Comparison of ENCODE assay signal across 24 cellular contexts in the genomic region with DNA sequence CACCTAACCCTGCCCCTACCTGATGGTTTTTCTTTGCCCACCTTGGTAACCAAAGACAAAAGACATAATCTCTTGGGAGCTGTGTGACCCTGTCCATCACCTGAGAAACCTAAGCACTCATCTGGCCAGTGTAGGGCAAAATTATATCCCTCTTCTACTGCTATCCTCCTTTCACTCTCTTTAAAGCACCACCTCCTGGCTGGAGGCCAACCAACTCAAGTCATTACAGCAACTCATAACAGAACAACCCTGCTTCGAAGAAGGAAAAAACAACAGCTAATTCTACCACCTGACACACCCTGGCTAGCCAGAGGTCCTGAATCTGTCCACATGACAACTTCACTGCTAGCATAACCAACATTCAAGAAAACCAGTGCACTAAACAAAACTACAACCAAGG. TPM values are rescaled to one million over a fixed set of nuclear protein-coding genes. Genes with fewer than 3 reads are reported as not detected.
A peak's percentile ranks its signal among the peaks of the same experiment; 100 is the strongest.
DNase-seq lines count a peak whose midpoint lies in the region; ATAC-seq, FAIRE-seq and TF ChIP-seq lines count a peak whose summit lies in the region.
"Had no signal": no experiment of that assay in that cellular context is flagged by ENCODE, and none has a peak within 500 bp of the region (broad histone marks: within the 10 kb centered on the region; RNA-seq: fewer than 3 reads in every experiment).

No MANE protein-coding gene starts in this region.

- H3K4me3 Mint-ChIP-seq in Calu3 (ENCODE audit: low read depth, unreplicated experiment): no peak overlapping the region
- H3K4me3 Mint-ChIP-seq: activated T-helper 1 cell treated with anti-CD3 and anti-CD28 coated beads, Interleukin-12 subunit alpha, Interleukin-12 subunit beta, Interleukin-2, Interleukin-4 antibody, amounts not matched to agents 30 ng/mL and 10 ng/mL and 1 ng/mL, durations not matched to agents 14 hours and 24 hours and 36 hours; CD8-positive, alpha-beta T cell; nephron progenitor cell had no signal

- no peaks in the 10 kb centered on the region for H3K36me3 Mint-ChIP-seq in Calu3 (ENCODE audit: insufficient read depth, unreplicated experiment)
- H3K36me3 Mint-ChIP-seq: CD8-positive, alpha-beta T cell had no signal

- no peaks in the 10 kb centered on the region for H3K36me3 ChIP-seq in BE2C
- H3K36me3 ChIP-seq in GM12878 (ENCODE audit: control insufficient read depth in 2 of 2, insufficient read depth in 2 of 2, low read length in 1 of 2): no peaks in the 10 kb centered on the region
- H3K36me3 ChIP-seq: HAP-1, tibial nerve had no signal

- no peak for TF ChIP-seq POLR2A in GM12878 (IDR thresholded peaks at IDR 0.05; ENCODE audit: low read depth, low read length)

- SMC1A ChIA-PET in GM12878 (lab: Charles Lee; ENCODE audit: uncharacterized antibody, unreplicated experiment): interaction anchor here (1.2 to 4.3 kb wide), 9 partner anchors 9 to 110 kb away, joined by 3 to 16 read pairs (median 6); no protein-coding TSS in a partner anchor

- H3K27me3 ChIP-seq in BE2C (no peaks in the 10 kb centered on the region), GM12878 (replicated peaks in 1 of 2; ENCODE audit: control insufficient read depth in 2 of 2, insufficient read depth in 2 of 2, low read length in 1 of 2) (no peaks in the 10 kb centered on the region)
- H3K27me3 ChIP-seq: tibial nerve had no signal

- no peak overlapping the region for H3K4me3 ChIP-seq in BE2C (ENCODE audit: low read depth, low read length)
- no peak overlapping the region for H3K4me3 ChIP-seq in GM12878
- H3K4me3 ChIP-seq: coronary artery, HAP-1, tibial nerve had no signal

- POLR2A ChIA-PET in GM12878 (lab: Charles Lee): interaction anchor here (0.9 to 1.5 kb wide), 4 partner anchors 9 to 76 kb away, joined by 3 read pairs; no protein-coding TSS in a partner anchor

- H3K27ac ChIP-seq in GM12878 (ENCODE audit: control insufficient read depth, insufficient read depth): no peak overlapping the region
- H3K27ac ChIP-seq: coronary artery, KMS-11, tibial nerve had no signal

- no peak for FAIRE-seq in GM12878 (lab: Jason Lieb, UNC)
- FAIRE-seq: GM18507 had no signal

- CTCF ChIA-PET in Calu3 (lab: Charles Lee): no interaction called here
- CTCF ChIA-PET in GM12878 (lab: Yijun Ruan, JAX): interaction anchor here (1.2 to 2.1 kb wide), 3 partner anchors 10 to 76 kb away, joined by 4 to 7 read pairs (median 6); no protein-coding TSS in a partner anchor

- RAD21 ChIA-PET in GM12878 (lab: Charles Lee; ENCODE audit: unreplicated experiment): interaction anchor here (1.0 to 1.7 kb wide), 4 partner anchors 10 to 32 kb away, joined by 3 to 7 read pairs (median 3); no protein-coding TSS in a partner anchor

- H3K27ac Mint-ChIP-seq in Calu3 (ENCODE audit: unreplicated experiment): no peak overlapping the region
- H3K27ac Mint-ChIP-seq: activated T-helper 1 cell treated with anti-CD3 and anti-CD28 coated beads, Interleukin-12 subunit alpha, Interleukin-12 subunit beta, Interleukin-2, Interleukin-4 antibody, amounts not matched to agents 30 ng/mL and 10 ng/mL and 1 ng/mL, durations not matched to agents 14 hours and 24 hours and 36 hours; CD8-positive, alpha-beta T cell; nephron progenitor cell had no signal

- no peak overlapping the region for H3K4me2 ChIP-seq in GM12878 (ENCODE audit: control insufficient read depth, insufficient read depth)
- H3K4me2 ChIP-seq: KMS-11 had no signal

- no peaks in the 10 kb centered on the region for H3K79me2 ChIP-seq in GM12878 (ENCODE audit: control insufficient read depth, insufficient read depth, low read length)

- no peaks in the 10 kb centered on the region for H3K9me3 ChIP-seq in BE2C
- no peaks in the 10 kb centered on the region; the same call in 2 of the 3 replicates for H3K9me3 ChIP-seq in GM12878 (replicated peaks; ENCODE audit: control insufficient read depth, insufficient read depth, low read length)
- H3K9me3 ChIP-seq: HAP-1 had no signal

- TF ChIP-seq CTCF in BE2C (IDR thresholded peaks at IDR 0.05; ENCODE audit: low read depth, low read length): no peak
- TF ChIP-seq CTCF in Calu3 (IDR thresholded peaks at IDR 0.05; ENCODE audit: unreplicated experiment): no peak
- TF ChIP-seq CTCF in GM12878 (IDR thresholded peaks at IDR 0.05 in 2 of 3, conservative IDR thresholded peaks at IDR 0.05 in 1 of 3; ENCODE audit: control insufficient read depth in 2 of 3, extremely low read depth in 1 of 3, insufficient read depth in 1 of 3, low read depth in 3 of 3, low read length in 3 of 3): no peak

- no peaks in the 10 kb centered on the region for H3K27me3 Mint-ChIP-seq in Calu3 (ENCODE audit: unreplicated experiment)

- H3K4me1 Mint-ChIP-seq in Calu3 (ENCODE audit: low read depth, unreplicated experiment): peaks cover 29% of the 10 kb centered on the region

- no peak overlapping the region for H2AFZ ChIP-seq in GM12878 (ENCODE audit: control insufficient read depth, low read depth, low read length)

- no peak for TF ChIP-seq EP300 in GM12878 (IDR thresholded peaks at IDR 0.05; ENCODE audit: borderline replicate concordance in 1 of 2, control insufficient read depth in 1 of 2, low read depth in 2 of 2, low read length in 2 of 2)

- TF ChIP-seq RAD21 in GM12878 (IDR thresholded peaks at IDR 0.05; ENCODE audit: insufficient read depth, low read depth, low read length): no peak

- BruUV-seq in Calu3 (replicated peaks; lab: Mats Ljungman, UMichigan) (no TSS peak), GM12878 (replicated peaks; lab: Mats Ljungman, UMichigan) (no TSS peak)

- H3K9me3 Mint-ChIP-seq in Calu3 (ENCODE audit: low read depth, unreplicated experiment): peaks cover 3% of the 10 kb centered on the region

- no peak overlapping the region for H3K9ac ChIP-seq in GM12878 (ENCODE audit: control insufficient read depth, insufficient read depth, low read length)
- H3K9ac ChIP-seq: KMS-11 had no signal

- H3K4me1 ChIP-seq in BE2C (peaks cover 6% of the 10 kb centered on the region), GM12878 (ENCODE audit: control insufficient read depth, insufficient read depth, low read length) (no peaks in the 10 kb centered on the region)
- H3K4me1 ChIP-seq: HAP-1, tibial nerve had no signal

- no peaks in the 10 kb centered on the region for H4K20me1 ChIP-seq in GM12878 (ENCODE audit: control insufficient read depth, insufficient read depth)

- ATAC-seq in GM12878: peak; percentile 57
- peak; percentile 87 for ATAC-seq in left colon
- no peak for ATAC-seq in HG03457 (IDR thresholded peaks at IDR 0.05; ENCODE audit: unreplicated experiment)
- ATAC-seq: CD8-positive, alpha-beta T cell had no signal

- intact Hi-C loops in Calu3 (cut with micrococcal nuclease; ENCODE audit: unreplicated experiment): no loop called here
- intact Hi-C loops in GM12878 (cut with micrococcal nuclease; ENCODE audit: unreplicated experiment): no loop called here
- intact Hi-C loops in left colon (cut with DNase I, micrococcal nuclease): no loop called here

- WGBS in GM12878 (ENCODE audit: insufficient coverage, insufficient replicate concordance, low lambda C conversion rate, missing lambda C conversion rate): 0% methylated on average over 1 of the region's 1 CpG

- DNase-seq in BE2C (peak; percentile 24), Calu3 (peak; percentile 24), GM12878 (ENCODE audit: low read depth, low spot score) (no peak), left colon (peak; percentile 55 to 86), iPS-NIHi7 (ENCODE audit: extremely low spot score) (no peak), hepatic stellate cell (ENCODE audit: low spot score) (no peak)
- DNase-seq: activated CD4-positive, CD25-positive, alpha-beta regulatory T cell treated with anti-CD3 and anti-CD28 coated beads, Interleukin-2, amount 50 U/mL, for 72 hours; CD8-positive, alpha-beta T cell; EL; foreskin fibroblast; hypothalamus; midbrain; NCI-H187 treated with DMSO at 0.1 percent for 48 hours; NCI-H446; nephron progenitor cell; stimulated activated CD4-positive, alpha-beta T cell treated with anti-CD3 and anti-CD28 coated beads, Interleukin-1b, Interleukin-23, amount 100 ng/mL, for 48 hours; stimulated activated naive CD4-positive, alpha-beta T cell treated with Interleukin-2 at 50 U/mL for 16 hours had no signal

- in situ Hi-C loops in GM12878 (cut with MboI): no loop called here

TF ChIP-seq in GM12878, 131 proteins besides CTCF, POLR2A, EP300 and RAD21:
- no peak for TF ChIP-seq PML (IDR thresholded peaks at IDR 0.05; ENCODE audit: low read length)
- TF ChIP-seq RAD51 (IDR thresholded peaks at IDR 0.05): 0 out of 2 replicates have a peak, but pooled peaks have one; percentile 16

RNA-seq across cellular contexts. Expression of gene GAS2, which starts 45.5 kb away (rescaled TPM):
- 1.3 TPM for polyA plus RNA-seq in BE2C (2012; ENCODE audit: insufficient read depth, insufficient read length, low read depth)
- total RNA-seq in Calu3 (2022) (3.8 and 3.9 TPM in 2 replicates), GM12878 (2014; rRNA removed) (19.0 and 24.5 TPM in 2 replicates), GM12878 (2014; rRNA removed; fragmentation: Illumina TruSeq; extraction: Trizol) (22.2 and 23.4 TPM in 2 replicates), GM12878 (2021) (23.8 and 29.2 TPM in 2 replicates), left colon (1 to 10 TPM; 1.6 to 2.5 TPM)
- total RNA-seq in GM12878 (2013; cell fraction: nucleolus; rRNA removed): 96.9 and 104 TPM in 2 replicates
- polyA plus RNA-seq in GM12878 (2011; ENCODE audit: low read depth): 9.2 TPM
- polyA plus RNA-seq in GM12878 (2011; rRNA removed) (81.4 and 124 TPM in 2 replicates), GM12878 (2014; fragmentation: Illumina TruSeq; extraction: Trizol) (18.5 TPM in 2 replicates), GM12878 (2014; fragmentation: Nextera tagmentation; extraction: Ambion mirVana) (10 to 100 TPM; 19.9 to 28.9 TPM), GM12878 (2014; rRNA removed) (12.2 and 16.4 TPM in 2 replicates), GM12878 (2016; fragmentation: Nextera tagmentation; extraction: Ambion mirVana) (10 to 100 TPM; 36.4 to 38.4 TPM)
- 40.0 and 43.6 TPM in 2 replicates for polyA plus RNA-seq in GM12878 (2011; cell fraction: cytosol; rRNA removed)
- 62.4 and 81.1 TPM in 2 replicates for polyA plus RNA-seq in GM12878 (2011; cell fraction: nucleus; rRNA removed)
- polyA plus RNA-seq in GM12878 (2012): 7.4 and 9.0 TPM in 2 replicates
- 135 and 140 TPM in 2 replicates for polyA minus RNA-seq in GM12878 (2011; rRNA and poly(A)+ RNA removed)
- 41.3 and 44.3 TPM in 2 replicates for polyA minus RNA-seq in GM12878 (2011; cell fraction: cytosol; rRNA and poly(A)+ RNA removed)
- 154 and 202 TPM in 2 replicates for polyA minus RNA-seq in GM12878 (2011; cell fraction: nucleus; rRNA and poly(A)+ RNA removed)

Comparison
In these comparisons a context has a peak if more than half of its experiments do, and no peak if none do; other contexts are left out.
1. DNase-seq: peak in BE2C (single experiment), Calu3 (single experiment) and left colon (2 of 2); none in GM12878 (single experiment), iPS-NIHi7 (single experiment) and hepatic stellate cell (single experiment).